8 cellular contexts compared by ENCODE assay signal in the genomic region with DNA sequence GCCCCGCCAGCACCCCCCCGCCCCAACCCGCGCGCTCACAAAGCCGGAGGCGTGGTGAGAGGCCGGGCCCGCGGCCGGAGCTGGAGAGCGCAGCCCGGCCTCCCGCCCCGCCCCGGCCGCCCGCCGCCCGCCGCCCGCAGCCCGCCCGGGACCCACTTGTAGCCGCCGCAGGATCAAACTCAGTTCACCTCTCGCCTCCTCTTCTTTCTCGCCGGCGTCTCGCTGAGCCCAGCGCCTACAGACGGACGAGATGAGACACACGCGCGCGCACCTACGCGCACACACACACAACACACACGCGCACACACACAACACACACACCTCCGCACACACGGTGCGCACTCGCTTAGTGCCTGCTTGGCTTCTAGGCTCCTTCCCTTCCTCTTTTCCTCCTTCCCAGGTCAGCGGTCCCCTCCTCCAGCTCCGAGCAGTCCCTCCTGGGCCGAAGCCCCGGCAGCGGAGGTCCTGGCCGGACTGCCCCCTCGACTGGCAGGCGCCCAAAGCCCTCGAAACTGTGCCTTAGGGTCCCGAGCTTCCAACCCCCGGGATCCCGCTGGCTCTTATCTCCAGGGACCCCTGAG. TPM values are rescaled to one million over a fixed set of nuclear protein-coding genes. Genes with fewer than 3 reads are reported as not detected.
A peak's percentile ranks its signal among the peaks of the same experiment; 100 is the strongest.
DNase-seq lines count a peak whose midpoint lies in the region; ATAC-seq, FAIRE-seq and TF ChIP-seq lines count a peak whose summit lies in the region.

No MANE protein-coding gene starts in this region.

- peaks cover 2 to 30% (median 22%) of the 10 kb centered on the region in 7 donors for H3K9me3 Mint-ChIP-seq in CD14-positive monocyte
- H3K9me3 Mint-ChIP-seq in activated T-helper 1 cell treated with anti-CD3 and anti-CD28 coated beads, Interleukin-12 subunit alpha, Interleukin-12 subunit beta, Interleukin-2, Interleukin-4 antibody, amounts not matched to agents 30 ng/mL and 10 ng/mL and 1 ng/mL, durations not matched to agents 14 hours and 24 hours and 36 hours: peaks cover 5% of the 10 kb centered on the region

- H3K4me3 ChIP-seq in HUES64 (ENCODE audit: low read length): peak overlapping the region; percentile 60
- peak overlapping the region; percentile 40 for H3K4me3 ChIP-seq in cardiac muscle cell
- H3K4me3 ChIP-seq in pancreas: peak overlapping the region in 2 of 4 donors; percentile 41 to 49

- peak; percentile 21 to 46 (median 36) for ATAC-seq in pancreas
- no peak for ATAC-seq in HG02588 (IDR thresholded peaks at IDR 0.05; ENCODE audit: unreplicated experiment)

- no peak for FAIRE-seq in pancreas (lab: Jason Lieb, UNC)

- H3K9me3 ChIP-seq in HUES64 (ENCODE audit: insufficient read depth, low read depth, low read length) (no peaks in the 10 kb centered on the region), cardiac muscle cell (ENCODE audit: low read depth) (no peaks in the 10 kb centered on the region), pancreas (no peaks in the 10 kb centered on the region)

- TF ChIP-seq CTCF in CD14-positive monocyte (IDR thresholded peaks at IDR 0.05) (no peak), cardiac muscle cell (IDR thresholded peaks at IDR 0.05; ENCODE audit: low read depth, low read length) (no peak), pancreas (IDR thresholded peaks at IDR 0.05) (no peak)

- H3K27ac Mint-ChIP-seq in CD14-positive monocyte: no peak overlapping the region
- H3K27ac Mint-ChIP-seq in activated T-helper 1 cell treated with anti-CD3 and anti-CD28 coated beads, Interleukin-12 subunit alpha, Interleukin-12 subunit beta, Interleukin-2, Interleukin-4 antibody, amounts not matched to agents 30 ng/mL and 10 ng/mL and 1 ng/mL, durations not matched to agents 14 hours and 24 hours and 36 hours: peak overlapping the region; percentile 73

- H3K27ac ChIP-seq in HUES64 (ENCODE audit: low read depth, low read length): no peak overlapping the region
- H3K27ac ChIP-seq in cardiac muscle cell: no peak overlapping the region
- H3K27ac ChIP-seq in pancreas: no peak overlapping the region

- DNase-seq in CD14-positive monocyte (ENCODE audit: low spot score) (peak; percentile 25), cardiac muscle cell (ENCODE audit: low read depth in 1 of 2, low spot score in 1 of 2) (peak; percentile 69 to 75), pancreas (peak in 1 of 6 donors; percentile 73), GM19238 (ENCODE audit: insufficient read length, low spot score) (no peak), SK-N-DZ (ENCODE audit: low spot score) (no peak)
- DNase-seq in activated T-helper 1 cell treated with anti-CD3 and anti-CD28 coated beads, Interleukin-12 subunit alpha, Interleukin-12 subunit beta, Interleukin-2, Interleukin-4 antibody, amounts not matched to agents 30 ng/mL and 10 ng/mL and 1 ng/mL, durations not matched to agents 14 hours and 24 hours and 36 hours (ENCODE audit: low spot score): no peak

- no peak overlapping the region for H3K9ac ChIP-seq in HUES64 (ENCODE audit: low read depth, low read length)

- peaks cover 74 to 83% (median 78%) of the 10 kb centered on the region in 3 donors for H3K27me3 Mint-ChIP-seq in CD14-positive monocyte (ENCODE audit: low read depth in 3 of 3)
- peaks cover 48% of the 10 kb centered on the region for H3K27me3 Mint-ChIP-seq in activated T-helper 1 cell treated with anti-CD3 and anti-CD28 coated beads, Interleukin-12 subunit alpha, Interleukin-12 subunit beta, Interleukin-2, Interleukin-4 antibody, amounts not matched to agents 30 ng/mL and 10 ng/mL and 1 ng/mL, durations not matched to agents 14 hours and 24 hours and 36 hours (ENCODE audit: insufficient read depth)

- WGBS in HUES64: under 1% methylated on average over 46 of the region's 58 CpGs
- 1% methylated on average over 22 to 58 of the region's 58 CpGs for WGBS in pancreas, 2 donors

- H3K36me3 ChIP-seq in HUES64 (ENCODE audit: insufficient read depth, low read length): no peaks in the 10 kb centered on the region
- no peaks in the 10 kb centered on the region for H3K36me3 ChIP-seq in cardiac muscle cell
- no peaks in the 10 kb centered on the region for H3K36me3 ChIP-seq in pancreas

- H3K4me1 Mint-ChIP-seq in CD14-positive monocyte: peaks cover 34% of the 10 kb centered on the region
- peaks cover 21% of the 10 kb centered on the region for H3K4me1 Mint-ChIP-seq in activated T-helper 1 cell treated with anti-CD3 and anti-CD28 coated beads, Interleukin-12 subunit alpha, Interleukin-12 subunit beta, Interleukin-2, Interleukin-4 antibody, amounts not matched to agents 30 ng/mL and 10 ng/mL and 1 ng/mL, durations not matched to agents 14 hours and 24 hours and 36 hours (ENCODE audit: low read depth)

- H3K36me3 Mint-ChIP-seq in CD14-positive monocyte: peaks cover 3 to 13% of the 10 kb centered on the region in 2 donors
- H3K36me3 Mint-ChIP-seq in activated T-helper 1 cell treated with anti-CD3 and anti-CD28 coated beads, Interleukin-12 subunit alpha, Interleukin-12 subunit beta, Interleukin-2, Interleukin-4 antibody, amounts not matched to agents 30 ng/mL and 10 ng/mL and 1 ng/mL, durations not matched to agents 14 hours and 24 hours and 36 hours (ENCODE audit: low read depth): peaks cover 6% of the 10 kb centered on the region

- H3K4me1 ChIP-seq in HUES64 (ENCODE audit: insufficient read depth, low read length) (peaks cover 10% of the 10 kb centered on the region), cardiac muscle cell (ENCODE audit: low read depth) (peaks cover under 1% of the 10 kb centered on the region), pancreas (peaks cover 12 to 29% (median 16%) of the 10 kb centered on the region in 3 donors)

- H3K27me3 ChIP-seq in HUES64 (ENCODE audit: insufficient read depth, low read length) (peaks cover 76% of the 10 kb centered on the region), cardiac muscle cell (peaks cover 72% of the 10 kb centered on the region), pancreas (peaks cover 0 to 24% (median 2%) of the 10 kb centered on the region in 4 donors)

- peak overlapping the region; percentile 65 to 91 for H3K4me3 Mint-ChIP-seq in CD14-positive monocyte
- peak overlapping the region; percentile 60 for H3K4me3 Mint-ChIP-seq in activated T-helper 1 cell treated with anti-CD3 and anti-CD28 coated beads, Interleukin-12 subunit alpha, Interleukin-12 subunit beta, Interleukin-2, Interleukin-4 antibody, amounts not matched to agents 30 ng/mL and 10 ng/mL and 1 ng/mL, durations not matched to agents 14 hours and 24 hours and 36 hours

- intact Hi-C loops in CD14-positive monocyte (cut with micrococcal nuclease) (no loop called here), pancreas (cut with DNase I) (loop anchor here (5.0 to 10.0 kb wide), 4 partner anchors 222 to 604 kb away; no protein-coding TSS in a partner anchor)
- intact Hi-C loops in activated T-helper 1 cell treated with anti-CD3 and anti-CD28 coated beads, Interleukin-12 subunit alpha, Interleukin-12 subunit beta, Interleukin-2, Interleukin-4 antibody, amounts not matched to agents 30 ng/mL and 10 ng/mL and 1 ng/mL, durations not matched to agents 14 hours and 24 hours and 36 hours (cut with micrococcal nuclease): loop anchor here (5.0 kb wide), 1 partner anchor 1262 kb away; no protein-coding TSS in a partner anchor

RNA-seq across cellular contexts. Expression of gene CYP26B1, which starts 1.4 kb away (rescaled TPM):
- polyA plus RNA-seq in CD14-positive monocyte: not detected
- polyA plus RNA-seq in HUES64 (2013, experiment 1 of 2): 1.9 TPM
- 3.2 TPM for polyA plus RNA-seq in HUES64 (2013, experiment 2 of 2)
- not detected in 2 replicates for total RNA-seq in activated T-helper 1 cell treated with anti-CD3 and anti-CD28 coated beads, Interleukin-12 subunit alpha, Interleukin-12 subunit beta, Interleukin-2, Interleukin-4 antibody, amounts not matched to agents 30 ng/mL and 10 ng/mL and 1 ng/mL, durations not matched to agents 14 hours and 24 hours and 36 hours
- total RNA-seq in cardiac muscle cell: 3.1 and 3.6 TPM in 2 replicates
- polyA plus RNA-seq in cardiac muscle cell: 0.65 and 1.2 TPM in 2 replicates
- total RNA-seq in pancreas: 1 to 10 TPM in 1 of 6 donors, under 1 TPM in 5; 0.16 to 1.3 (median 0.46) TPM
- under 1 TPM; 0.26 to 0.91 TPM for polyA plus RNA-seq in pancreas
- polyA plus RNA-seq in SK-N-DZ (2014; cell fraction: cytosol; rRNA removed): 0.13 TPM in 1 of 2 replicates, not detected in the other
- 0.34 and 0.73 TPM in 2 replicates for polyA plus RNA-seq in SK-N-DZ (2014; cell fraction: nucleus; rRNA removed)

Comparison
In these comparisons a context has a peak if more than half of its experiments do, and no peak if none do; other contexts are left out.
1. DNase-seq: peak in CD14-positive monocyte (single experiment) and cardiac muscle cell (2 of 2); none in activated T-helper 1 cell treated with anti-CD3 and anti-CD28 coated beads, Interleukin-12 subunit alpha, Interleukin-12 subunit beta, Interleukin-2, Interleukin-4 antibody, amounts not matched to agents 30 ng/mL and 10 ng/mL and 1 ng/mL, durations not matched to agents 14 hours and 24 hours and 36 hours (single experiment), GM19238 (single experiment) and SK-N-DZ (single experiment).
2. intact Hi-C loops: an anchor here in activated T-helper 1 cell treated with anti-CD3 and anti-CD28 coated beads, Interleukin-12 subunit alpha, Interleukin-12 subunit beta, Interleukin-2, Interleukin-4 antibody, amounts not matched to agents 30 ng/mL and 10 ng/mL and 1 ng/mL, durations not matched to agents 14 hours and 24 hours and 36 hours (5.0 kb wide) and pancreas (5.0 to 10.0 kb wide); none called in CD14-positive monocyte.